Comparison of ENCODE assay signal across 11 cellular contexts in the genomic region with DNA sequence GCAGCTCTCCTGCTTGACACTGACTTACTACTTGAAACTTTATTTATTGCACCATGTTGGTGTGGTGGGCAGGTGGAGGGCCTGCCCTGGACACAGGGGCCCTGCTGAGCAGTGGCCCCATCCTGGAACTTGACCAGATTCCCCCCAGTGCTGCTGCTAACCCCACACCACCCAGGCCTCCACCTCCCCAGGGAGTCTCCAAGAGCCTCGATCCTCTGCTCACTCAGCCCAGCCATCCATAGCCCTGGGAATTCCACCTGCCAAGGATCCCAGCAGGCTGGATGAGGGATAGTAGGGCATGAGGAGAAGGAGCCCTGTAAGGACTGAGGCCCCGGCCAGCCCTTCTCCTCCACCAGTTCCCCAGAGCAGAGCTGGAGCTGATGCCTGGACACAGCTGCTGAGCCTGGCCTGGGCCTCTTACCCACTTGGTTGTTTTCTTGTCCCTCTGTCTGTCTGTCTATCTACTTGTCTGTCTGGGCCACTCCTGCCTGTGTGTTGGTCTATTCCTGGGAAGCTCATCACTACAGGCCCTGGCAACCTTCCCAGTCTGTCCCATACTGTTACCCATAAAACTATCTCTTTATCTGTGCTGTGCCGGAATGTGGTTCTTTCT. TPM values are rescaled to one million over a fixed set of nuclear protein-coding genes. Genes with fewer than 3 reads are reported as not detected.
A peak's percentile ranks its signal among the peaks of the same experiment; 100 is the strongest.
DNase-seq lines count a peak whose midpoint lies in the region; ATAC-seq, FAIRE-seq and TF ChIP-seq lines count a peak whose summit lies in the region.
"Had no signal": no experiment of that assay in that cellular context is flagged by ENCODE, and none has a peak within 500 bp of the region (broad histone marks: within the 10 kb centered on the region; RNA-seq: fewer than 3 reads in every experiment).

No MANE protein-coding gene starts in this region.

- DNase-seq in BJ (ENCODE audit: low read depth) (no peak), H9 (no peak), K562 (ENCODE audit: extremely low read depth in 1 of 4, low spot score in 3 of 4) (no peak), osteoblast (ENCODE audit: insufficient read length, low spot score, missing footprints) (peak; percentile 82), 8988T (no peak), MV-4-11 (lab: John Stamatoyannopoulos, UW) (no peak)
- no peak for DNase-seq in effector memory CD8-positive, alpha-beta T cell
- DNase-seq: H7; stimulated activated CD4-positive, alpha-beta T cell treated with anti-CD3 and anti-CD28 coated beads, Interleukin-4, amount 100 ng/mL, for 4 hours had no signal

- H3K4me2 ChIP-seq in H9 (ENCODE audit: insufficient read depth, insufficient read length, low read length) (no peak overlapping the region), K562 (ENCODE audit: insufficient read depth, low read length) (peak overlapping the region; percentile 14; the same call in 1 of the 2 replicates), osteoblast (ENCODE audit: insufficient read depth, low read length) (no peak overlapping the region)

- H3K9me3 ChIP-seq in H9 (ENCODE audit: control insufficient read depth, low read depth, low read length): no peaks in the 10 kb centered on the region
- H3K9me3 ChIP-seq in K562 (replicated peaks; ENCODE audit: control insufficient read depth, insufficient read depth, low read depth, low read length): no peaks in the 10 kb centered on the region
- no peaks in the 10 kb centered on the region for H3K9me3 ChIP-seq in osteoblast (ENCODE audit: low read depth, low read length)

- no peaks in the 10 kb centered on the region; the same call in 1 of the 2 replicates for H3K27me3 Mint-ChIP-seq in H9 (ENCODE audit: low read depth)
- H3K27me3 Mint-ChIP-seq in effector memory CD8-positive, alpha-beta T cell: peaks cover 9 to 32% of the 10 kb centered on the region in 2 donors

- FAIRE-seq in K562 (lab: Jason Lieb, UNC): no peak
- FAIRE-seq: bronchial epithelial cell had no signal

- H3K79me2 ChIP-seq in H9 (ENCODE audit: insufficient read depth, low read length) (no peaks in the 10 kb centered on the region; the same call in 1 of the 2 replicates), K562 (ENCODE audit: control insufficient read depth, insufficient read depth, low read length) (peaks cover 9% of the 10 kb centered on the region; the same call in 2 of the 3 replicates), osteoblast (ENCODE audit: insufficient read depth, low read length) (peaks cover 11% of the 10 kb centered on the region)

- H3K23ac ChIP-seq in H9 (ENCODE audit: insufficient read length, low read depth, low read length): no peak overlapping the region

- no peak overlapping the region for H4K5ac ChIP-seq in H9 (ENCODE audit: insufficient read length, low read depth, low read length)

- no CpG with 5 or more reads among the region's 3 CpGs for WGBS in H9 (ENCODE audit: extremely low coverage, insufficient read length, low lambda C conversion rate)
- WGBS in K562 (ENCODE audit: insufficient coverage, low coverage, missing lambda C conversion rate): 38% methylated on average over 2 of the region's 3 CpGs

- H3K4me1 ChIP-seq in H9 (ENCODE audit: insufficient read depth, low read length) (peaks cover 3% of the 10 kb centered on the region; the same call in 1 of the 2 replicates), K562 (replicated peaks in 1 of 2; ENCODE audit: control insufficient read depth in 2 of 2, insufficient read depth in 2 of 2, low read length in 2 of 2) (peaks cover 7 to 40% of the 10 kb centered on the region in 2 experiments; a peak in 4 of 5 replicates), osteoblast (ENCODE audit: insufficient read depth, low read length) (peaks cover 12% of the 10 kb centered on the region)

- no peak overlapping the region for H3K27ac ChIP-seq in H9 (ENCODE audit: insufficient read length, low read depth, low read length)
- H3K27ac ChIP-seq in K562 (ENCODE audit: extremely low read depth, low read depth, low read length): no peak overlapping the region
- no peak overlapping the region for H3K27ac ChIP-seq in osteoblast (ENCODE audit: low read depth, low read length)

- no peaks in the 10 kb centered on the region for H4K20me1 ChIP-seq in H9 (ENCODE audit: control insufficient read depth, insufficient read depth, insufficient read length)
- H4K20me1 ChIP-seq in K562 (replicated peaks; ENCODE audit: control insufficient read depth, insufficient read depth, low read length): peaks cover 5% of the 10 kb centered on the region; the same call in 1 of the 2 replicates
- no peaks in the 10 kb centered on the region for H4K20me1 ChIP-seq in osteoblast (ENCODE audit: insufficient read depth, low read length)

- no peak for TF ChIP-seq POLR2A in K562 (conservative IDR thresholded peaks at IDR 0.05)

- peaks cover 18 to 35% (median 29%) of the 10 kb centered on the region in 3 experiments for H3K36me3 Mint-ChIP-seq in H9 (ENCODE audit: insufficient read depth in 1 of 3, low read depth in 3 of 3)
- peaks cover 7% of the 10 kb centered on the region for H3K36me3 Mint-ChIP-seq in effector memory CD8-positive, alpha-beta T cell (ENCODE audit: insufficient read depth)

- H3K27me3 ChIP-seq in BJ (ENCODE audit: control insufficient read depth, insufficient read depth, low read length) (no peaks in the 10 kb centered on the region), H9 (ENCODE audit: insufficient read depth, low read length) (no peaks in the 10 kb centered on the region), K562 (ENCODE audit: control insufficient read depth in 2 of 2, insufficient read depth in 2 of 2, low read length in 2 of 2) (no peaks in the 10 kb centered on the region; a peak in 1 of 5 replicates), osteoblast (ENCODE audit: insufficient read depth, low read length) (no peaks in the 10 kb centered on the region)

- no peak overlapping the region for H2BK20ac ChIP-seq in H9 (ENCODE audit: low read depth, low read length, poor library complexity, severe bottlenecking)

- H3K4me1 Mint-ChIP-seq in H9: peaks cover 52 to 64% of the 10 kb centered on the region in 2 experiments
- H3K4me1 Mint-ChIP-seq in effector memory CD8-positive, alpha-beta T cell (ENCODE audit: low read depth in 2 of 2): peaks cover 11 to 17% of the 10 kb centered on the region in 2 donors

- intact Hi-C loops in K562 (cut with micrococcal nuclease): no loop called here

- no peak overlapping the region for H3K14ac ChIP-seq in H9 (ENCODE audit: insufficient read depth, low read length)

- H3K9me3 Mint-ChIP-seq in H9: no peaks in the 10 kb centered on the region; a peak in 1 of 5 replicates
- no peaks in the 10 kb centered on the region for H3K9me3 Mint-ChIP-seq in effector memory CD8-positive, alpha-beta T cell

- no peak overlapping the region for H3T11ph ChIP-seq in H9 (ENCODE audit: low read length)

- TF ChIP-seq CTCF in BJ (IDR thresholded peaks at IDR 0.05; ENCODE audit: insufficient read depth, low read depth, low read length) (no peak), H9 (conservative IDR thresholded peaks at IDR 0.05) (no peak), K562 (IDR thresholded peaks at IDR 0.05 in 2 of 3, conservative IDR thresholded peaks at IDR 0.05 in 1 of 3; ENCODE audit: insufficient read depth in 2 of 3, low read depth in 1 of 3, low read length in 3 of 3) (no peak), osteoblast (IDR thresholded peaks at IDR 0.05; ENCODE audit: extremely low read depth, low read depth, low read length) (no peak)

- H3K9me1 ChIP-seq in K562 (ENCODE audit: control insufficient read depth, insufficient read depth, low read length): peaks cover 2% of the 10 kb centered on the region

- CTCF ChIA-PET in BJ (lab: Yijun Ruan, JAX): interaction anchor here (0.6 to 7.8 kb wide), 7 partner anchors 14 to 1107 kb away, joined by 3 to 77 read pairs (median 4); no protein-coding TSS in a partner anchor
- CTCF ChIA-PET in K562 (lab: Yijun Ruan, JAX; ENCODE audit: low intra/inter-chr PET ratio): no interaction called here

- peak overlapping the region; percentile 43 to 52; a peak in 3 of 5 replicates for H3K4me3 Mint-ChIP-seq in H9
- H3K4me3 Mint-ChIP-seq in effector memory CD8-positive, alpha-beta T cell: no peak overlapping the region

- no peak overlapping the region for H2BK120ac ChIP-seq in H9 (ENCODE audit: low read depth, low read length, poor library complexity, severe bottlenecking)

- peaks cover 18% of the 10 kb centered on the region for H3K23me2 ChIP-seq in H9 (ENCODE audit: insufficient read length, low read depth, low read length, poor library complexity, severe bottlenecking)

- H3K9ac ChIP-seq in H9 (ENCODE audit: extremely low read depth, insufficient read length, low read length) (no peak overlapping the region), K562 (ENCODE audit: insufficient read depth in 1 of 2, low read depth in 2 of 2, low read length in 2 of 2) (peak overlapping the region in 1 of 2 experiments; percentile 57; a peak in 2 of 4 replicates)

- no peak overlapping the region for H2BK12ac ChIP-seq in H9 (ENCODE audit: insufficient read length, low read depth, low read length)

- no peak for ATAC-seq in K562
- ATAC-seq in effector memory CD8-positive, alpha-beta T cell (replicated peaks): no peak

- no peak overlapping the region for H3K56ac ChIP-seq in H9 (ENCODE audit: insufficient read length, low read depth, low read length)

- H2AFZ ChIP-seq in H9 (ENCODE audit: low read length): no peak overlapping the region
- no peak overlapping the region for H2AFZ ChIP-seq in K562 (ENCODE audit: low read depth, low read length)
- no peak overlapping the region for H2AFZ ChIP-seq in osteoblast (ENCODE audit: low read length)

- no peak overlapping the region for H2AK5ac ChIP-seq in H9 (ENCODE audit: insufficient read length, low read length)

- H3K18ac ChIP-seq in H9 (ENCODE audit: insufficient read length, low read depth, low read length): no peak overlapping the region

- H3K4me3 ChIP-seq in BJ (ENCODE audit: low read depth, low read length): peak overlapping the region; percentile 92; the same call in 1 of the 2 replicates
- H3K4me3 ChIP-seq in K562: no peak overlapping the region
- H3K4me3 ChIP-seq in osteoblast (ENCODE audit: insufficient read depth, low read length): no peak overlapping the region

- POLR2A ChIA-PET in BJ (lab: Charles Lee) (interaction anchor here (0.6 kb wide), 1 partner anchor 27 kb away, joined by 3 read pairs; no protein-coding TSS in a partner anchor), K562 (lab: Yijun Ruan, JAX) (interaction anchor here (0.6 to 3.1 kb wide), 10 partner anchors 9 to 925 kb away, joined by 3 to 16 read pairs (median 4); no protein-coding TSS in a partner anchor)

- H4K91ac ChIP-seq in H9 (ENCODE audit: insufficient read length, low read depth, low read length): no peak overlapping the region

- H3K36me3 ChIP-seq in BJ (ENCODE audit: control insufficient read depth, insufficient read depth, low read length) (peaks cover 19% of the 10 kb centered on the region), K562 (ENCODE audit: control insufficient read depth, insufficient read depth, low read length) (no peaks in the 10 kb centered on the region; the same call in 2 of the 3 replicates), osteoblast (ENCODE audit: insufficient read depth, low read length) (peaks cover 6% of the 10 kb centered on the region)

- no peaks in the 10 kb centered on the region for H3K79me1 ChIP-seq in H9 (ENCODE audit: insufficient read depth, low read depth, low read length, poor library complexity, severe bottlenecking)

- H2BK15ac ChIP-seq in H9 (ENCODE audit: low read depth, low read length): no peak overlapping the region

- no peak for TF ChIP-seq EP300 in K562 (IDR thresholded peaks at IDR 0.05; ENCODE audit: low read length)

- TF ChIP-seq RAD21 in K562 (CRISPR knock-in tag; conservative IDR thresholded peaks at IDR 0.05 in 1 of 2, IDR thresholded peaks at IDR 0.05 in 1 of 2): no peak

- no peak overlapping the region for H2BK5ac ChIP-seq in H9 (ENCODE audit: insufficient read length, low read length)

- H3K4ac ChIP-seq in H9 (ENCODE audit: low read depth, low read length): no peak overlapping the region

- H4K8ac ChIP-seq in H9 (replicated peaks; ENCODE audit: insufficient read length, low read depth, low read length): no peak overlapping the region

- in situ Hi-C loops in K562 (cut with MboI): no loop called here

- H3K27ac Mint-ChIP-seq in H9: peak overlapping the region; percentile 68 to 79 (median 77); a peak in 4 of 7 replicates
- no peak overlapping the region for H3K27ac Mint-ChIP-seq in effector memory CD8-positive, alpha-beta T cell

- BruUV-seq in K562 (replicated peaks; lab: Mats Ljungman, UMichigan): no TSS peak

RNA-seq across cellular contexts. Expression of a gene that starts 2.8 kb away (rescaled TPM):
- polyA plus RNA-seq in BJ (2011; rRNA removed) (107 and 155 TPM in 2 replicates), K562 (2011; rRNA removed) (7.1 and 16.0 TPM in 2 replicates), K562 (2014; fragmentation: Illumina TruSeq; extraction: Trizol) (15.1 and 32.3 TPM in 2 replicates), K562 (2014; fragmentation: Nextera tagmentation; extraction: Ambion mirVana) (1 to 10 TPM; 2.5 to 4.4 TPM), K562 (2014; rRNA removed) (33.6 and 39.0 TPM in 2 replicates)
- polyA minus RNA-seq in BJ (2011; rRNA and poly(A)+ RNA removed): 73.7 and 158 TPM in 2 replicates
- total RNA-seq in H9 (2021) (47.2 and 48.7 TPM in 2 replicates), K562 (2014; rRNA removed) (33.2 and 36.8 TPM in 2 replicates), K562 (2014; rRNA removed; fragmentation: Illumina TruSeq; extraction: Trizol) (6.3 and 7.5 TPM in 2 replicates), K562 (2015; rRNA removed; fragmentation: Illumina TruSeq; extraction: Trizol) (0.19 and 0.47 TPM in 2 replicates), K562 (2021) (29.6 and 33.3 TPM in 2 replicates), osteoblast (30.0 and 30.1 TPM in 2 replicates)
- 6.0 and 19.1 TPM in 2 replicates for total RNA-seq in K562 (2011; cell fraction: chromatin; rRNA removed; ENCODE audit: low replicate concordance)
- 22.9 and 29.7 TPM in 2 replicates for total RNA-seq in K562 (2011; cell fraction: nucleolus; rRNA removed)
- 12.4 and 15.8 TPM in 2 replicates for total RNA-seq in K562 (2011; cell fraction: nucleoplasm; rRNA removed)
- polyA plus RNA-seq in K562 (2011; cell fraction: cytosol; rRNA removed): 20.6 and 22.9 TPM in 2 replicates
- 10.7 and 11.2 TPM in 2 replicates for polyA plus RNA-seq in K562 (2011; cell fraction: nucleus; rRNA removed)
- 2.9 and 41.9 TPM in 2 replicates for polyA plus RNA-seq in K562 (2012)
- polyA minus RNA-seq in K562 (2011; rRNA and poly(A)+ RNA removed): 3.5 and 5.5 TPM in 2 replicates
- polyA minus RNA-seq in K562 (2011; cell fraction: cytosol; rRNA and poly(A)+ RNA removed): 4.1 and 13.5 TPM in 2 replicates
- 5.0 and 7.7 TPM in 2 replicates for polyA minus RNA-seq in K562 (2011; cell fraction: nucleus; rRNA and poly(A)+ RNA removed)

RNA-seq across cellular contexts. Expression of a gene that starts 26.9 kb away (rescaled TPM):
- polyA plus RNA-seq in BJ (2011; rRNA removed) (0.32 and 0.47 TPM in 2 replicates), K562 (2011; rRNA removed) (0.40 and 0.77 TPM in 2 replicates), K562 (2014; fragmentation: Illumina TruSeq; extraction: Trizol) (0.42 and 0.62 TPM in 2 replicates), K562 (2014; fragmentation: Nextera tagmentation; extraction: Ambion mirVana) (under 1 TPM in 1 of 2 experiments, not detected in 1; 0.04 TPM), K562 (2014; rRNA removed) (0.30 and 0.89 TPM in 2 replicates)
- polyA minus RNA-seq in BJ (2011; rRNA and poly(A)+ RNA removed): 0.46 and 0.76 TPM in 2 replicates
- total RNA-seq in H9 (2021) (0.28 and 0.35 TPM in 2 replicates), K562 (2014; rRNA removed) (0.59 and 0.78 TPM in 2 replicates), K562 (2014; rRNA removed; fragmentation: Illumina TruSeq; extraction: Trizol) (0.26 and 0.40 TPM in 2 replicates), K562 (2015; rRNA removed; fragmentation: Illumina TruSeq; extraction: Trizol) (0.43 and 0.60 TPM in 2 replicates), K562 (2021) (1.1 and 1.3 TPM in 2 replicates), osteoblast (not detected in 2 replicates)
- 3.0 and 5.4 TPM in 2 replicates for total RNA-seq in K562 (2011; cell fraction: chromatin; rRNA removed; ENCODE audit: low replicate concordance)
- total RNA-seq in K562 (2011; cell fraction: nucleolus; rRNA removed): 5.5 and 6.0 TPM in 2 replicates
- 2.8 and 3.7 TPM in 2 replicates for total RNA-seq in K562 (2011; cell fraction: nucleoplasm; rRNA removed)
- 0.46 and 0.75 TPM in 2 replicates for polyA plus RNA-seq in K562 (2011; cell fraction: cytosol; rRNA removed)
- polyA plus RNA-seq in K562 (2011; cell fraction: nucleus; rRNA removed): 2.3 and 2.4 TPM in 2 replicates
- polyA plus RNA-seq in K562 (2012): 0.30 and 0.60 TPM in 2 replicates
- 0.53 and 0.54 TPM in 2 replicates for polyA minus RNA-seq in K562 (2011; rRNA and poly(A)+ RNA removed)
- polyA minus RNA-seq in K562 (2011; cell fraction: cytosol; rRNA and poly(A)+ RNA removed): 0.57 and 0.64 TPM in 2 replicates
- 2.0 and 3.0 TPM in 2 replicates for polyA minus RNA-seq in K562 (2011; cell fraction: nucleus; rRNA and poly(A)+ RNA removed)
- total RNA-seq: bronchial epithelial cell, Daoy, H7 had no signal

Comparison
In these comparisons a context has a peak if more than half of its experiments do, and no peak if none do; other contexts are left out.
1. H3K27ac Mint-ChIP-seq: peak in H9 (3 of 3); none in effector memory CD8-positive, alpha-beta T cell (0 of 2).
2. H3K4me3 Mint-ChIP-seq: peak in H9 (2 of 2); none in effector memory CD8-positive, alpha-beta T cell (0 of 2).